ENCODE assay signal across 29 cellular contexts in the genomic region with DNA sequence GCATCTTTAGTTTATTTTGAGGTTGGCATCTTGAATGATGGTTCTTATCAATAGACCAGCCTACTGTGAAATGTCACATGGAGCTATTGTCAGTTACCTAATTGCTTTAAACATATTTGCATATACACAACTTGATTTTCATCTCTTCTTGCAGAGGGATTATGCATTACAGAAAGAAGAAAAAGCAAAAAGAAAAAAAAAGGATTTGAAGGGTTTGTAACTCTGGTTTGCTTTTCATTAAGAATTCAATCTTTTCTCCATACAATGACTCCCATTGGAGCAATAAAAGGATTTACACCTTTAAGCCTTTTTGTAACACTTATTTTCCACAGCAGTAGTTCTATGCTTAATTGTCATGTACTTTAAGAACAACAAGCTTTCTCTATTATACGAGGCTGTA.
A peak's percentile ranks its signal among the peaks of the same experiment; 100 is the strongest.
DNase-seq lines count a peak whose midpoint lies in the region; TF ChIP-seq lines count a peak whose summit lies in the region.
"Had no signal": no experiment of that assay in that cellular context is flagged by ENCODE, and none has a peak within 500 bp of the region (broad histone marks: within the 10 kb centered on the region; RNA-seq: fewer than 3 reads in every experiment).

No MANE protein-coding gene starts in this region.

- no peak overlapping the region for H3K4ac ChIP-seq in mesendoderm (ENCODE audit: low read depth, low read length)

- H3K56ac ChIP-seq in mesendoderm (ENCODE audit: low read length): no peak overlapping the region

- no peak overlapping the region for H2BK5ac ChIP-seq in mesendoderm (ENCODE audit: low read length)

- H2AFZ ChIP-seq in smooth muscle cell (ENCODE audit: low read depth): peak overlapping the region; percentile 21

- H3K9ac ChIP-seq in mesendoderm (ENCODE audit: low read length): no peak overlapping the region
- no peak overlapping the region for H3K9ac ChIP-seq in smooth muscle cell (ENCODE audit: low read depth)
- H3K9ac ChIP-seq: BLaER1; BLaER1 treated with 17β-estradiol and CSF1 and Interleukin-3, amounts not matched to agents 10 nM and 100 nM had no signal

- H3K4me3 ChIP-seq in mesendoderm (ENCODE audit: low read length) (no peak overlapping the region), smooth muscle cell (no peak overlapping the region)
- H3K4me3 ChIP-seq: A549; BLaER1; BLaER1 treated with 17β-estradiol and CSF1 and Interleukin-3, amounts not matched to agents 10 nM and 100 nM had no signal

- no peaks in the 10 kb centered on the region for H3K79me1 ChIP-seq in mesendoderm (ENCODE audit: low read length)

- no peaks in the 10 kb centered on the region for H3F3A ChIP-seq in smooth muscle cell (ENCODE audit: low read depth)

- WGBS in mesendoderm (ENCODE audit: extremely low coverage, insufficient coverage, low lambda C conversion rate): no CpG with 5 or more reads among the region's 1 CpG
- WGBS in smooth muscle cell (ENCODE audit: low lambda C conversion rate): 87% methylated on average over 1 of the region's 1 CpG

- no peak overlapping the region for H4K8ac ChIP-seq in mesendoderm (ENCODE audit: low read depth, low read length)

- no peaks in the 10 kb centered on the region for H3K36me3 ChIP-seq in mesendoderm (ENCODE audit: control insufficient read depth, insufficient read depth, low read length)
- peaks cover 5% of the 10 kb centered on the region for H3K36me3 ChIP-seq in smooth muscle cell (ENCODE audit: low read depth)
- H3K36me3 ChIP-seq: BE2C; BLaER1; BLaER1 treated with 17β-estradiol and CSF1 and Interleukin-3, amounts not matched to agents 10 nM and 100 nM had no signal

- peaks cover 12% of the 10 kb centered on the region for H3K9me3 ChIP-seq in smooth muscle cell (replicated peaks; ENCODE audit: low read depth)
- H3K9me3 ChIP-seq: A549, BE2C, BLaER1 had no signal

- no peak overlapping the region for H3K23ac ChIP-seq in mesendoderm (ENCODE audit: low read length)

- H4K5ac ChIP-seq in mesendoderm (ENCODE audit: low read length): no peak overlapping the region

- no peaks in the 10 kb centered on the region for H3K4me1 ChIP-seq in mesendoderm (ENCODE audit: control insufficient read depth, low read depth, low read length)
- no peaks in the 10 kb centered on the region for H3K4me1 ChIP-seq in smooth muscle cell (ENCODE audit: low read depth)
- H3K4me1 ChIP-seq: A549; BE2C; BLaER1; BLaER1 treated with 17β-estradiol and CSF1 and Interleukin-3, amounts not matched to agents 10 nM and 100 nM; Caco-2 had no signal

- no peaks in the 10 kb centered on the region for H4K20me1 ChIP-seq in smooth muscle cell (ENCODE audit: low read depth)
- H4K20me1 ChIP-seq: BLaER1; BLaER1 treated with 17β-estradiol and CSF1 and Interleukin-3, amounts not matched to agents 10 nM and 100 nM had no signal

- no peak overlapping the region for H2BK15ac ChIP-seq in mesendoderm (replicated peaks; ENCODE audit: low read depth)

- no peak overlapping the region for H3K4me2 ChIP-seq in mesendoderm (ENCODE audit: low read length)
- H3K4me2 ChIP-seq in smooth muscle cell: no peak overlapping the region
- H3K4me2 ChIP-seq: A549; BLaER1; BLaER1 treated with 17β-estradiol and CSF1 and Interleukin-3, amounts not matched to agents 10 nM and 100 nM had no signal

- H3K27ac ChIP-seq in mesendoderm (ENCODE audit: low read depth, low read length): no peak overlapping the region
- H3K27ac ChIP-seq in smooth muscle cell (ENCODE audit: low read depth): no peak overlapping the region
- H3K27ac ChIP-seq: 22Rv1; A549; BLaER1; BLaER1 treated with 17β-estradiol and CSF1 and Interleukin-3, amounts not matched to agents 10 nM and 100 nM; C4-2B had no signal

- DNase-seq in mesendoderm (peak; percentile 16), smooth muscle cell (lab: John Stamatoyannopoulos, UW; ENCODE audit: unreplicated experiment) (no peak), NCI-H446 (lab: John Stamatoyannopoulos, UW) (no peak)
- DNase-seq in stimulated activated CD4-positive, alpha-beta T cell treated with anti-CD3 and anti-CD28 coated beads, Interleukin-4, amount 100 ng/mL, for 24 hours: no peak
- DNase-seq: 8988T; ACHN; AML-193; BE2C; C1 segment of cervical spinal cord; Caco-2; Calu3; CD4-positive, alpha-beta memory T cell; CD4-positive, alpha-beta T cell; CD4-positive, CD25-positive, alpha-beta regulatory T cell; CD8-positive, alpha-beta memory T cell; CD8-positive, alpha-beta T cell; COR-L47; DMS 273 treated with DMSO at 0.1 percent for 48 hours; DMS153; DMS53; DMS79; DMS79 treated with DMSO at 0.1 percent for 48 hours; DND-41; EL had no signal

- no peak for TF ChIP-seq CTCF in smooth muscle cell (IDR thresholded peaks at IDR 0.05; ENCODE audit: borderline replicate concordance, insufficient read depth, poor library complexity, severe bottlenecking)

- no peak overlapping the region for H2AK5ac ChIP-seq in mesendoderm (ENCODE audit: low read length)

- H3K18ac ChIP-seq in mesendoderm (ENCODE audit: low read length): no peak overlapping the region

- H3K79me2 ChIP-seq in mesendoderm (ENCODE audit: control insufficient read depth, insufficient read depth, low read length) (no peaks in the 10 kb centered on the region), smooth muscle cell (ENCODE audit: low read depth) (no peaks in the 10 kb centered on the region)

- H3K27me3 ChIP-seq in mesendoderm (ENCODE audit: insufficient read depth, low read length, poor library complexity): no peaks in the 10 kb centered on the region
- H3K27me3 ChIP-seq in smooth muscle cell (ENCODE audit: low read depth): no peaks in the 10 kb centered on the region
- H3K27me3 ChIP-seq: BE2C; BLaER1; BLaER1 treated with 17β-estradiol and CSF1 and Interleukin-3, amounts not matched to agents 10 nM and 100 nM had no signal

- no peak overlapping the region for H2BK120ac ChIP-seq in mesendoderm (ENCODE audit: low read depth, low read length)
